ENCODE assay signal across 13 cellular contexts in genomic region chr12:6362383-6362782, GRCh38. TPM values are rescaled to one million over a fixed set of nuclear protein-coding genes. Genes with fewer than 3 reads are reported as not detected.
DNase-seq lines count a peak whose midpoint lies in the region; FAIRE-seq and TF ChIP-seq lines count a peak whose summit lies in the region.
"Had no signal": no experiment of that assay in that cellular context is flagged by ENCODE, and none has a peak within 500 bp of the region (broad histone marks: within the 10 kb centered on the region; RNA-seq: fewer than 3 reads in every experiment).

No MANE protein-coding gene starts in this region.

- H3K36me3 ChIP-seq in left ventricle myocardium inferior = no peaks in the 10 kb centered on the region
- H3K36me3 ChIP-seq in astrocyte (ENCODE audit: insufficient read depth, low read length) = no peaks in the 10 kb centered on the region
- peaks cover 0 to 9% of the 10 kb centered on the region in 2 donors for H3K36me3 ChIP-seq in mucosa of rectum (ENCODE audit: control insufficient read depth in 2 of 2, insufficient read depth in 2 of 2, low read length in 2 of 2)
- H3K36me3 ChIP-seq in effector memory CD4-positive, alpha-beta T cell (ENCODE audit: control insufficient read depth, insufficient read depth, low read length) = no peaks in the 10 kb centered on the region

- H3K4me3 Mint-ChIP-seq in astrocyte (ENCODE audit: unreplicated experiment) = no peak overlapping the region

- H3K4me1 ChIP-seq in left ventricle myocardium inferior (peaks cover 17% of the 10 kb centered on the region), astrocyte (ENCODE audit: insufficient read depth, low read length) (peaks cover 9% of the 10 kb centered on the region), mucosa of rectum (ENCODE audit: control insufficient read depth in 2 of 2, insufficient read depth in 2 of 2, low read length in 2 of 2) (peaks cover 29 to 49% of the 10 kb centered on the region in 2 donors)
- peaks cover 12% of the 10 kb centered on the region for H3K4me1 ChIP-seq in effector memory CD4-positive, alpha-beta T cell (ENCODE audit: control insufficient read depth, insufficient read depth, low read length, poor library complexity, severe bottlenecking)

- TF ChIP-seq CTCF in left ventricle myocardium inferior (IDR thresholded peaks at IDR 0.05; ENCODE audit: borderline replicate concordance) = no peak
- no peak for TF ChIP-seq CTCF in astrocyte (IDR thresholded peaks at IDR 0.05; ENCODE audit: insufficient read depth, low read depth, low read length)

- no peak overlapping the region for H3K4me3 ChIP-seq in left ventricle myocardium inferior
- no peak overlapping the region for H3K4me3 ChIP-seq in astrocyte (ENCODE audit: insufficient read depth, low read depth, low read length)
- H3K4me3 ChIP-seq in mucosa of rectum (ENCODE audit: low read length in 2 of 2) = no peak overlapping the region
- H3K4me3 ChIP-seq in effector memory CD4-positive, alpha-beta T cell (ENCODE audit: insufficient read depth, low read depth, low read length, poor library complexity, severe bottlenecking) = no peak overlapping the region

- H3K9me3 Mint-ChIP-seq in astrocyte (ENCODE audit: unreplicated experiment) = no peaks in the 10 kb centered on the region

- H4K20me1 ChIP-seq in astrocyte (ENCODE audit: insufficient read depth, low read length) = no peaks in the 10 kb centered on the region

- peaks cover 5% of the 10 kb centered on the region for H3K27me3 Mint-ChIP-seq in astrocyte (ENCODE audit: low read depth, unreplicated experiment)

- H3K27me3 ChIP-seq in left ventricle myocardium inferior (ENCODE audit: low read depth) = no peaks in the 10 kb centered on the region
- no peaks in the 10 kb centered on the region for H3K27me3 ChIP-seq in astrocyte (ENCODE audit: insufficient read depth, low read length)
- H3K27me3 ChIP-seq in mucosa of rectum (ENCODE audit: control insufficient read depth in 2 of 2, insufficient read depth in 2 of 2, low read length in 2 of 2) = no peaks in the 10 kb centered on the region
- no peaks in the 10 kb centered on the region for H3K27me3 ChIP-seq in effector memory CD4-positive, alpha-beta T cell (replicated peaks; ENCODE audit: control insufficient read depth, insufficient read depth, low read length, poor library complexity, severe bottlenecking)
- H3K27me3 ChIP-seq: foreskin keratinocyte had no signal

- intact Hi-C loops in left ventricle myocardium inferior (cut with micrococcal nuclease) = no loop called here
- intact Hi-C loops in cardiac septum (cut with DNase I) = no loop called here

- H3K9ac ChIP-seq in astrocyte (ENCODE audit: low read length) (no peak overlapping the region), mucosa of rectum (ENCODE audit: low read depth in 1 of 2, low read length in 2 of 2) (peak overlapping the region; percentile 1 to 47)

- DNase-seq in left ventricle myocardium inferior (no peak), cardiac septum (ENCODE audit: low spot score) (no peak), astrocyte (ENCODE audit: low read depth) (no peak), midbrain (lab: John Stamatoyannopoulos, UW) (no peak), NCI-H1092 (lab: John Stamatoyannopoulos, UW) (no peak), NCI-H2171 (lab: John Stamatoyannopoulos, UW) (no peak)
- no peak for DNase-seq in effector memory CD4-positive, alpha-beta T cell
- DNase-seq: foreskin keratinocyte, NCI-H2171 treated with DMSO at 0.1 percent for 48 hours, occipital lobe, OCI-M1 had no signal

- H3K36me3 Mint-ChIP-seq in astrocyte (ENCODE audit: low read depth, unreplicated experiment) = peaks cover 2% of the 10 kb centered on the region

- no peaks in the 10 kb centered on the region for H3K79me2 ChIP-seq in astrocyte (ENCODE audit: insufficient read depth, low read length)

- no peaks in the 10 kb centered on the region for H3K4me1 Mint-ChIP-seq in astrocyte (ENCODE audit: low read depth, unreplicated experiment)

- peak overlapping the region; percentile 21 for H3K4me2 ChIP-seq in astrocyte (ENCODE audit: low read length)

- no peak for FAIRE-seq in astrocyte (lab: Jason Lieb, UNC)

- no peak overlapping the region for H3K27ac Mint-ChIP-seq in astrocyte (ENCODE audit: unreplicated experiment)

- no peak overlapping the region for H2AFZ ChIP-seq in astrocyte (ENCODE audit: low read depth, low read length)
- H2AFZ ChIP-seq: GM23248 had no signal

- H3K27ac ChIP-seq in left ventricle myocardium inferior (replicated peaks) (peak overlapping the region; percentile 94), astrocyte (ENCODE audit: low read depth, low read length) (no peak overlapping the region), mucosa of rectum (ENCODE audit: low read depth in 2 of 2, low read length in 2 of 2) (peak overlapping the region; percentile 98 to 100)
- H3K27ac ChIP-seq in effector memory CD4-positive, alpha-beta T cell (ENCODE audit: insufficient read depth, low read length, poor library complexity, severe bottlenecking) = no peak overlapping the region

- H3K9me3 ChIP-seq in left ventricle myocardium inferior (replicated peaks) (no peaks in the 10 kb centered on the region), astrocyte (ENCODE audit: insufficient read depth, low read depth, low read length) (no peaks in the 10 kb centered on the region), mucosa of rectum (ENCODE audit: control insufficient read depth in 2 of 2, low read length in 2 of 2) (no peaks in the 10 kb centered on the region)
- H3K9me3 ChIP-seq in effector memory CD4-positive, alpha-beta T cell (ENCODE audit: control insufficient read depth, low read length) = no peaks in the 10 kb centered on the region

RNA-seq across cellular contexts. Expression of gene SCNN1A, which starts 13.0 kb away (rescaled TPM):
- total RNA-seq in left ventricle myocardium inferior (0.22 TPM), cardiac septum (0.46 TPM), astrocyte (0.94 and 1.3 TPM in 2 replicates)
- total RNA-seq: occipital lobe had no signal

RNA-seq across cellular contexts. Expression of gene TNFRSF1A, which starts 20.5 kb away (rescaled TPM):
- total RNA-seq in left ventricle myocardium inferior (45.6 TPM), cardiac septum (60.0 TPM), astrocyte (118 and 128 TPM in 2 replicates)

RNA-seq across cellular contexts. Expression of gene LTBR, which starts 21.6 kb away (rescaled TPM):
- total RNA-seq in left ventricle myocardium inferior = 23.5 TPM
- total RNA-seq in cardiac septum = 29.4 TPM
- 2.8 and 2.9 TPM in 2 replicates for total RNA-seq in astrocyte

RNA-seq across cellular contexts. Expression of gene PLEKHG6, which starts 51.9 kb away (rescaled TPM):
- total RNA-seq in left ventricle myocardium inferior = 0.08 TPM
- total RNA-seq in cardiac septum = 0.30 TPM
- 0.72 and 2.5 TPM in 2 replicates for total RNA-seq in astrocyte
- total RNA-seq: GM23248, occipital lobe had no signal

Comparison
In these comparisons a context has a peak if more than half of its experiments do, and no peak if none do; other contexts are left out.
1. H3K27ac ChIP-seq: peak in left ventricle myocardium inferior (single experiment) and mucosa of rectum (2 of 2); none in astrocyte (single experiment) and effector memory CD4-positive, alpha-beta T cell (single experiment).